Comparison of ENCODE assay signal across 8 cellular contexts in genomic region chr18:11149441-11150270, GRCh38. TPM values are rescaled to one million over a fixed set of nuclear protein-coding genes. Genes with fewer than 3 reads are reported as not detected.
A peak's percentile ranks its signal among the peaks of the same experiment; 100 is the strongest.
DNase-seq lines count a peak whose midpoint lies in the region; ATAC-seq and TF ChIP-seq lines count a peak whose summit lies in the region.

PIEZO2 (minus strand) TSS chr18:11149569; CDS start chr18:11148588, 981 bp downstream.

- H3K36me3 Mint-ChIP-seq in osteocyte (ENCODE audit: unreplicated experiment): peaks cover 2% of the 10 kb centered on the region
- no peaks in the 10 kb centered on the region for H3K36me3 Mint-ChIP-seq in activated CD4-positive, alpha-beta memory T cell treated with anti-CD3 and anti-CD28 coated beads, Interleukin-2, amount 10 ng/mL, durations not matched to agents 7 days and 5 days (ENCODE audit: low read depth)

- DNase-seq in HFF-Myc (ENCODE audit: extremely low read depth, low read depth): no peak
- no peak for DNase-seq in RWPE2 (ENCODE audit: low spot score)
- DNase-seq in germinal center (ENCODE audit: low spot score): peak; percentile 50
- peak; percentile 94 for DNase-seq in osteocyte (ENCODE audit: extremely low spot score, unreplicated experiment)
- no peak for DNase-seq in H4 (ENCODE audit: low spot score)
- DNase-seq in HPDE6-E6E7 (ENCODE audit: extremely low spot score): no peak
- DNase-seq in activated CD4-positive, alpha-beta memory T cell treated with anti-CD3 and anti-CD28 coated beads, Interleukin-2, amount 10 ng/mL, durations not matched to agents 7 days and 5 days: no peak

- no peaks in the 10 kb centered on the region for H3K9me3 Mint-ChIP-seq in osteocyte (ENCODE audit: unreplicated experiment)
- no peaks in the 10 kb centered on the region for H3K9me3 Mint-ChIP-seq in activated CD4-positive, alpha-beta memory T cell treated with anti-CD3 and anti-CD28 coated beads, Interleukin-2, amount 10 ng/mL, durations not matched to agents 7 days and 5 days

- H3K27me3 Mint-ChIP-seq in osteocyte (ENCODE audit: unreplicated experiment): no peaks in the 10 kb centered on the region
- H3K27me3 Mint-ChIP-seq in activated CD4-positive, alpha-beta memory T cell treated with anti-CD3 and anti-CD28 coated beads, Interleukin-2, amount 10 ng/mL, durations not matched to agents 7 days and 5 days: peaks cover 43% of the 10 kb centered on the region

- peaks cover 62% of the 10 kb centered on the region for H3K27me3 ChIP-seq in RWPE2 (ENCODE audit: insufficient read depth, poor library complexity, severe bottlenecking)

- no peaks in the 10 kb centered on the region for H3K4me1 ChIP-seq in RWPE2 (ENCODE audit: insufficient read depth, poor library complexity, severe bottlenecking)

- H3K9me3 ChIP-seq in RWPE2 (ENCODE audit: severe bottlenecking): no peaks in the 10 kb centered on the region

- no peaks in the 10 kb centered on the region for H3K36me3 ChIP-seq in RWPE2 (ENCODE audit: low read depth)

- H3K4me3 ChIP-seq in HFF-Myc (replicated peaks; ENCODE audit: low read depth, low read length) (peak within 1 kb of the TSS; percentile 27), RWPE2 (ENCODE audit: severe bottlenecking) (peak within 1 kb of the TSS; percentile 26)

- peaks cover 45% of the 10 kb centered on the region for H3K4me1 Mint-ChIP-seq in osteocyte (ENCODE audit: unreplicated experiment)
- no peaks in the 10 kb centered on the region for H3K4me1 Mint-ChIP-seq in activated CD4-positive, alpha-beta memory T cell treated with anti-CD3 and anti-CD28 coated beads, Interleukin-2, amount 10 ng/mL, durations not matched to agents 7 days and 5 days

- peak within 1 kb of the TSS; percentile 28 for H3K27ac Mint-ChIP-seq in osteocyte (ENCODE audit: unreplicated experiment)
- no peak within 1 kb of the TSS for H3K27ac Mint-ChIP-seq in activated CD4-positive, alpha-beta memory T cell treated with anti-CD3 and anti-CD28 coated beads, Interleukin-2, amount 10 ng/mL, durations not matched to agents 7 days and 5 days

- CTCF ChIA-PET in activated CD4-positive, alpha-beta memory T cell treated with anti-CD3 and anti-CD28 coated beads, Interleukin-2, amount 10 ng/mL, durations not matched to agents 7 days and 5 days (lab: Charles Lee): interaction anchor here (2.0 kb wide), 1 partner anchor 14 kb away, joined by 5 read pairs; no protein-coding TSS in a partner anchor

- TF ChIP-seq CTCF in HFF-Myc (IDR thresholded peaks at IDR 0.05; ENCODE audit: low read depth, low read length, missing control alignments) (no peak), RWPE2 (IDR thresholded peaks at IDR 0.05; ENCODE audit: poor library complexity, severe bottlenecking) (no peak), osteocyte (IDR thresholded peaks at IDR 0.05) (no peak)

- no peak within 1 kb of the TSS for H3K27ac ChIP-seq in RWPE2 (ENCODE audit: poor library complexity, severe bottlenecking)

- POLR2A ChIA-PET in activated CD4-positive, alpha-beta memory T cell treated with anti-CD3 and anti-CD28 coated beads, Interleukin-2, amount 10 ng/mL, durations not matched to agents 7 days and 5 days (lab: Charles Lee): no interaction called here

- peak within 1 kb of the TSS; percentile 96 for H3K4me3 Mint-ChIP-seq in osteocyte (ENCODE audit: unreplicated experiment)
- H3K4me3 Mint-ChIP-seq in activated CD4-positive, alpha-beta memory T cell treated with anti-CD3 and anti-CD28 coated beads, Interleukin-2, amount 10 ng/mL, durations not matched to agents 7 days and 5 days: no peak within 1 kb of the TSS

- ATAC-seq in GM18498 (IDR thresholded peaks at IDR 0.05; ENCODE audit: unreplicated experiment) (peak; percentile 82), RWPE2 (ENCODE audit: low read depth) (peak; percentile 81)

RNA-seq across cellular contexts. Expression of gene PIEZO2, which starts in this region (rescaled TPM):
- 134 and 139 TPM in 2 replicates for total RNA-seq in osteocyte
- 8.9 and 13.8 TPM in 2 replicates for total RNA-seq in H4 (2014; rRNA removed; shearing (Covaris generic))
- not detected for total RNA-seq in activated CD4-positive, alpha-beta memory T cell treated with anti-CD3 and anti-CD28 coated beads, Interleukin-2, amount 10 ng/mL, durations not matched to agents 7 days and 5 days

Comparison
In these comparisons a context has a peak if more than half of its experiments do, and no peak if none do; other contexts are left out.
1. DNase-seq: peak in germinal center (single experiment) and osteocyte (single experiment); none in HFF-Myc (single experiment), RWPE2 (single experiment), H4 (single experiment), HPDE6-E6E7 (single experiment) and activated CD4-positive, alpha-beta memory T cell treated with anti-CD3 and anti-CD28 coated beads, Interleukin-2, amount 10 ng/mL, durations not matched to agents 7 days and 5 days (single experiment).